18 cellular contexts compared by ENCODE assay signal in genomic region chr4:8044244-8044643, GRCh38.
DNase-seq lines count a peak whose midpoint lies in the region; ATAC-seq, FAIRE-seq and TF ChIP-seq lines count a peak whose summit lies in the region.
"Had no signal": no experiment of that assay in that cellular context is flagged by ENCODE, and none has a peak within 500 bp of the region (broad histone marks: within the 10 kb centered on the region; RNA-seq: fewer than 3 reads in every experiment).

No MANE protein-coding gene starts in this region.

- H3K27me3 ChIP-seq in OCI-LY1 (ENCODE audit: insufficient read depth, low read length), result no peaks in the 10 kb centered on the region
- H3K27me3 ChIP-seq in upper lobe of right lung, result no peaks in the 10 kb centered on the region

- peaks cover 11% of the 10 kb centered on the region for H3K27me3 Mint-ChIP-seq in progenitor cell of endocrine pancreas
- H3K27me3 Mint-ChIP-seq in activated T-cell treated with anti-CD3 and anti-CD28 coated beads, Interleukin-2, amount 50 U/mL, for 24 hours, result no peaks in the 10 kb centered on the region
- H3K27me3 Mint-ChIP-seq: CD4-positive, alpha-beta T cell had no signal

- peak; percentile 40 for DNase-seq in DMS79 treated with DMSO at 0.1 percent for 48 hours (lab: John Stamatoyannopoulos, UW)
- no peak for DNase-seq in DMS79 (lab: John Stamatoyannopoulos, UW)
- DNase-seq in progenitor cell of endocrine pancreas (ENCODE audit: low spot score, unreplicated experiment), result no peak
- no peak for DNase-seq in upper lobe of right lung
- DNase-seq in activated T-cell treated with anti-CD3 and anti-CD28 coated beads, Interleukin-2, amount 50 U/mL, for 24 hours, result no peak
- DNase-seq: C1 segment of cervical spinal cord; Calu3; CD4-positive, alpha-beta T cell; DMS 273 treated with DMSO at 0.1 percent for 48 hours; EL; GOT3 had no signal

- no peaks in the 10 kb centered on the region for H3K36me3 Mint-ChIP-seq in progenitor cell of endocrine pancreas (ENCODE audit: insufficient read depth)
- no peaks in the 10 kb centered on the region for H3K36me3 Mint-ChIP-seq in activated T-cell treated with anti-CD3 and anti-CD28 coated beads, Interleukin-2, amount 50 U/mL, for 24 hours (ENCODE audit: low read depth)

- no peaks in the 10 kb centered on the region for H3K9me3 Mint-ChIP-seq in progenitor cell of endocrine pancreas (ENCODE audit: low read depth)
- no peaks in the 10 kb centered on the region for H3K9me3 Mint-ChIP-seq in activated T-cell treated with anti-CD3 and anti-CD28 coated beads, Interleukin-2, amount 50 U/mL, for 24 hours
- H3K9me3 Mint-ChIP-seq: CD4-positive, alpha-beta T cell had no signal

- H4K20me1 ChIP-seq in OCI-LY1 (ENCODE audit: insufficient read depth, low read length), result no peaks in the 10 kb centered on the region

- no peaks in the 10 kb centered on the region for H3F3A ChIP-seq in OCI-LY1 (ENCODE audit: insufficient read depth, low read length)

- H3K4me2 ChIP-seq in OCI-LY1 (ENCODE audit: low read length), result peak overlapping the region; percentile 67

- H3K4me3 ChIP-seq in OCI-LY1 (ENCODE audit: low read depth, low read length, poor library complexity, severe bottlenecking) (peak overlapping the region; percentile 57), upper lobe of right lung (no peak overlapping the region)
- H3K4me3 ChIP-seq: HAP-1 had no signal

- no peak overlapping the region for H3K4me3 Mint-ChIP-seq in progenitor cell of endocrine pancreas (ENCODE audit: low read depth)
- H3K4me3 Mint-ChIP-seq in activated T-cell treated with anti-CD3 and anti-CD28 coated beads, Interleukin-2, amount 50 U/mL, for 24 hours, result no peak overlapping the region
- H3K4me3 Mint-ChIP-seq: CD4-positive, alpha-beta T cell had no signal

- FAIRE-seq in islet of Langerhans (lab: Jason Lieb, UNC), result peak; percentile 69
- FAIRE-seq: G401.6, GM12891 had no signal

- ATAC-seq in upper lobe of right lung, result no peak
- no peak for ATAC-seq in GM21381 (IDR thresholded peaks at IDR 0.05; ENCODE audit: unreplicated experiment)

- intact Hi-C loops in upper lobe of right lung (cut with DNase I), result no loop called here

- H3K79me2 ChIP-seq in OCI-LY1 (ENCODE audit: insufficient read depth, low read length), result no peaks in the 10 kb centered on the region

- peak overlapping the region; percentile 70 for H3K27ac Mint-ChIP-seq in progenitor cell of endocrine pancreas
- no peak overlapping the region for H3K27ac Mint-ChIP-seq in activated T-cell treated with anti-CD3 and anti-CD28 coated beads, Interleukin-2, amount 50 U/mL, for 24 hours
- H3K27ac Mint-ChIP-seq: CD4-positive, alpha-beta T cell had no signal

- H3K9me3 ChIP-seq in OCI-LY1 (ENCODE audit: low read length) (no peaks in the 10 kb centered on the region), upper lobe of right lung (no peaks in the 10 kb centered on the region)
- H3K9me3 ChIP-seq: HAP-1 had no signal

- H3K36me3 ChIP-seq in OCI-LY1 (ENCODE audit: insufficient read depth, low read length), result no peaks in the 10 kb centered on the region
- H3K36me3 ChIP-seq in upper lobe of right lung, result no peaks in the 10 kb centered on the region
- H3K36me3 ChIP-seq: HAP-1 had no signal

- H3K4me1 Mint-ChIP-seq in progenitor cell of endocrine pancreas (ENCODE audit: low read depth), result peaks cover 20% of the 10 kb centered on the region
- no peaks in the 10 kb centered on the region for H3K4me1 Mint-ChIP-seq in activated T-cell treated with anti-CD3 and anti-CD28 coated beads, Interleukin-2, amount 50 U/mL, for 24 hours (ENCODE audit: low read depth)

- peak overlapping the region; percentile 99 for H3K27ac ChIP-seq in OCI-LY1 (ENCODE audit: low read depth, low read length, poor library complexity, severe bottlenecking)
- H3K27ac ChIP-seq in upper lobe of right lung, result no peak overlapping the region
- H3K27ac ChIP-seq: 22Rv1 had no signal

- no peak overlapping the region for H2AFZ ChIP-seq in OCI-LY1 (ENCODE audit: low read length)

- no peak for TF ChIP-seq CTCF in OCI-LY1 (IDR thresholded peaks at IDR 0.05; ENCODE audit: low read length)
- TF ChIP-seq CTCF in progenitor cell of endocrine pancreas (IDR thresholded peaks at IDR 0.05; ENCODE audit: unreplicated experiment), result no peak
- no peak for TF ChIP-seq CTCF in upper lobe of right lung (IDR thresholded peaks at IDR 0.05)

- H3K4me1 ChIP-seq in OCI-LY1 (ENCODE audit: insufficient read depth, low read length, severe bottlenecking) (peaks cover 99% of the 10 kb centered on the region), upper lobe of right lung (no peaks in the 10 kb centered on the region)

- H3K9ac ChIP-seq in OCI-LY1 (ENCODE audit: low read length), result peak overlapping the region; percentile 67; the same call in 1 of the 2 replicates

- no peaks in the 10 kb centered on the region for H3K9me2 ChIP-seq in OCI-LY1 (ENCODE audit: low read depth, low read length)
